ENCODE assay signal across 8 cellular contexts in genomic region chr12:6613015-6613775, GRCh38.
A peak's percentile ranks its signal among the peaks of the same experiment; 100 is the strongest.
DNase-seq lines count a peak whose midpoint lies in the region; ATAC-seq and TF ChIP-seq lines count a peak whose summit lies in the region.

No MANE protein-coding gene starts in this region.

- peaks cover 12% of the 10 kb centered on the region for H3K4me1 ChIP-seq in iPS DF 6.9 (ENCODE audit: control insufficient read depth, insufficient read depth, low read length)
- H3K4me1 ChIP-seq in rectal smooth muscle tissue (ENCODE audit: control insufficient read depth, insufficient read depth, low read length) = peaks cover 20% of the 10 kb centered on the region

- peak overlapping the region; percentile 59 for H3K9ac ChIP-seq in rectal smooth muscle tissue (ENCODE audit: low read length)

- H3K4me3 ChIP-seq in astrocyte of the spinal cord (ENCODE audit: low read depth, low read length) = no peak overlapping the region
- peak overlapping the region; percentile 18; the same call in 1 of the 2 replicates for H3K4me3 ChIP-seq in iPS DF 6.9 (ENCODE audit: low read length)
- H3K4me3 ChIP-seq in rectal smooth muscle tissue (ENCODE audit: low read length) = peak overlapping the region; percentile 63

- no CpG with 5 or more reads among the region's 17 CpGs for WGBS in iPS DF 6.9 (ENCODE audit: insufficient coverage, insufficient read length)

- peak overlapping the region; percentile 52 for H3K27ac ChIP-seq in C4-2B
- peak overlapping the region; percentile 14 for H3K27ac ChIP-seq in iPS DF 6.9 (ENCODE audit: low read length)
- H3K27ac ChIP-seq in rectal smooth muscle tissue (ENCODE audit: low read depth, low read length) = peak overlapping the region; percentile 97

- in situ Hi-C loops in astrocyte of the spinal cord (cut with HindIII; ENCODE audit: low sequenced_read_pairs) = no loop called here

- no peak for ATAC-seq in GM18511 (IDR thresholded peaks at IDR 0.05; ENCODE audit: unreplicated experiment)

- H3K27me3 ChIP-seq in iPS DF 6.9 (ENCODE audit: control insufficient read depth, insufficient read depth, low read length) (no peaks in the 10 kb centered on the region), rectal smooth muscle tissue (ENCODE audit: control insufficient read depth, insufficient read depth, low read length) (no peaks in the 10 kb centered on the region)

- H3K9me3 ChIP-seq in iPS DF 6.9 (ENCODE audit: control insufficient read depth, insufficient read depth, low read length) = no peaks in the 10 kb centered on the region

- TF ChIP-seq CTCF in C4-2B (conservative IDR thresholded peaks at IDR 0.05) (no peak), astrocyte of the spinal cord (IDR thresholded peaks at IDR 0.05; ENCODE audit: low read depth, low read length) (no peak)

- H3K36me3 ChIP-seq in iPS DF 6.9 (ENCODE audit: control insufficient read depth, insufficient read depth, low read length) (no peaks in the 10 kb centered on the region), rectal smooth muscle tissue (ENCODE audit: control insufficient read depth, insufficient read depth, low read length) (no peaks in the 10 kb centered on the region)

- DNase-seq in HK-2 (ENCODE audit: unreplicated experiment) = peak; percentile 86
- peak; percentile 89 for DNase-seq in NCI-H748 (lab: John Stamatoyannopoulos, UW; ENCODE audit: unreplicated experiment)
- peak; percentile 87 for DNase-seq in astrocyte of the spinal cord (ENCODE audit: low read depth, low spot score)
- DNase-seq in iPS DF 6.9 (ENCODE audit: low read depth, low spot score) = no peak
- no peak for DNase-seq in NAMALWA (ENCODE audit: low spot score)

Comparison
In these comparisons a context has a peak if more than half of its experiments do, and no peak if none do; other contexts are left out.
1. H3K27ac ChIP-seq: peak in every context shown above with its lines; median percentile 97 in rectal smooth muscle tissue; 52 in C4-2B; 14 in iPS DF 6.9.
2. DNase-seq: peak in HK-2 (single experiment), NCI-H748 (single experiment) and astrocyte of the spinal cord (single experiment); none in iPS DF 6.9 (single experiment) and NAMALWA (single experiment).